In genomic region chr9:82490019-82490499, GRCh38 we compare ENCODE assay signal across 9 cellular contexts.
A peak's percentile ranks its signal among the peaks of the same experiment; 100 is the strongest.
DNase-seq lines count a peak whose midpoint lies in the region; ATAC-seq and TF ChIP-seq lines count a peak whose summit lies in the region.
"Had no signal": no experiment of that assay in that cellular context is flagged by ENCODE, and none has a peak within 500 bp of the region (broad histone marks: within the 10 kb centered on the region; RNA-seq: fewer than 3 reads in every experiment).

No MANE protein-coding gene starts in this region.

- DNase-seq in heart right ventricle: no peak
- DNase-seq in cardiac septum (ENCODE audit: low spot score): no peak
- no peak for DNase-seq in body of pancreas
- DNase-seq in hepatic stellate cell (ENCODE audit: low spot score): peak; percentile 4
- DNase-seq in type B pancreatic cell (ENCODE audit: extremely low spot score, unreplicated experiment): no peak
- DNase-seq in NCI-H526 (lab: John Stamatoyannopoulos, UW): no peak
- no peak for DNase-seq in cortex of kidney (lab: John Stamatoyannopoulos, UW)
- no peak for DNase-seq in transverse colon
- DNase-seq: effector memory CD8-positive, alpha-beta T cell had no signal

- peaks cover 9 to 35% (median 29%) of the 10 kb centered on the region in 9 donors for H3K4me1 ChIP-seq in heart right ventricle
- peaks cover 28% of the 10 kb centered on the region for H3K4me1 ChIP-seq in body of pancreas
- H3K4me1 ChIP-seq in transverse colon: peaks cover 0 to 12% (median 4%) of the 10 kb centered on the region in 4 donors

- no peaks in the 10 kb centered on the region for H3K36me3 ChIP-seq in heart right ventricle
- no peaks in the 10 kb centered on the region for H3K36me3 ChIP-seq in body of pancreas (replicated peaks in 1 of 2; ENCODE audit: insufficient read depth in 1 of 2, low read depth in 2 of 2)
- no peaks in the 10 kb centered on the region for H3K36me3 ChIP-seq in transverse colon

- TF ChIP-seq POLR2A in body of pancreas (IDR thresholded peaks at IDR 0.05) (no peak), transverse colon (IDR thresholded peaks at IDR 0.05) (no peak)

- peak overlapping the region; percentile 3 for H3K4me3 Mint-ChIP-seq in type B pancreatic cell
- H3K4me3 Mint-ChIP-seq: effector memory CD8-positive, alpha-beta T cell had no signal

- in situ Hi-C loops in transverse colon (cut with MboI; ENCODE audit: low pct_ligation_motif_present in 1 of 4, low pct_unique_long_range_greater_than_20kb in 1 of 4, low sequenced_read_pairs in 3 of 4): no loop called here

- H3K27ac ChIP-seq in heart right ventricle (peak overlapping the region in 9 of 10 donors; percentile 51 to 89 (median 73)), body of pancreas (peak overlapping the region in 3 of 4 donors; percentile 67 to 89 (median 81)), transverse colon (peak overlapping the region in 1 of 4 donors; percentile 1)

- H3K27me3 ChIP-seq in heart right ventricle (no peaks in the 10 kb centered on the region), body of pancreas (no peaks in the 10 kb centered on the region), transverse colon (no peaks in the 10 kb centered on the region)

- no peak for TF ChIP-seq EP300 in transverse colon (IDR thresholded peaks at IDR 0.05; ENCODE audit: low read depth)

- peak overlapping the region; percentile 71 for H3K27ac Mint-ChIP-seq in type B pancreatic cell
- H3K27ac Mint-ChIP-seq: effector memory CD8-positive, alpha-beta T cell had no signal

- H3K4me3 ChIP-seq in heart right ventricle (no peak overlapping the region), body of pancreas (no peak overlapping the region), transverse colon (no peak overlapping the region)

- intact Hi-C loops in heart right ventricle (cut with DNase I) (loop anchor here in 1 of 10 donors (10.0 kb wide), 1 partner anchor 805 kb away; the partner anchor contains the start of gene TLE1), cardiac septum (cut with DNase I) (no loop called here), body of pancreas (cut with DNase I) (no loop called here), transverse colon (cut with DNase I; ENCODE audit: low total_unique reads) (loop anchor here (5.0 kb wide), 1 partner anchor 1538 kb away; no protein-coding TSS in a partner anchor)

- WGBS in heart right ventricle, 2 donors: 22 to 30% methylated on average over 4 of the region's 4 CpGs
- WGBS in body of pancreas, 2 donors: 53 to 71% methylated on average over 4 of the region's 4 CpGs
- 49 to 92% methylated on average over 2 to 4 of the region's 4 CpGs for WGBS in transverse colon (ENCODE audit: low coverage in 1 of 2), 2 donors

- H3K9me3 ChIP-seq in heart right ventricle (no peaks in the 10 kb centered on the region), body of pancreas (no peaks in the 10 kb centered on the region), transverse colon (no peaks in the 10 kb centered on the region)

- peaks cover 43% of the 10 kb centered on the region for H3K4me1 Mint-ChIP-seq in type B pancreatic cell (ENCODE audit: unreplicated experiment)

- H3K36me3 Mint-ChIP-seq in type B pancreatic cell: no peaks in the 10 kb centered on the region

- ATAC-seq in heart right ventricle (no peak), body of pancreas (no peak)
- ATAC-seq: effector memory CD8-positive, alpha-beta T cell had no signal

- no peaks in the 10 kb centered on the region for H3K9me3 Mint-ChIP-seq in type B pancreatic cell

- TF ChIP-seq CTCF in heart right ventricle (IDR thresholded peaks at IDR 0.05) (no peak), body of pancreas (IDR thresholded peaks at IDR 0.05) (no peak), type B pancreatic cell (conservative IDR thresholded peaks at IDR 0.05) (no peak), transverse colon (IDR thresholded peaks at IDR 0.05) (no peak)

- peaks cover 26% of the 10 kb centered on the region for H3K27me3 Mint-ChIP-seq in type B pancreatic cell
- H3K27me3 Mint-ChIP-seq: effector memory CD8-positive, alpha-beta T cell had no signal
